7 cellular contexts compared by ENCODE assay signal in genomic region chr7:27031289-27032172, GRCh38.
A peak's percentile ranks its signal among the peaks of the same experiment; 100 is the strongest.
DNase-seq lines count a peak whose midpoint lies in the region; ATAC-seq and TF ChIP-seq lines count a peak whose summit lies in the region.

No MANE protein-coding gene starts in this region.

- DNase-seq in SIG-M5 treated with dmso at 0.1 percent for 504 hours (lab: John Stamatoyannopoulos, UW; ENCODE audit: unreplicated experiment): peak; percentile 91
- no peak for DNase-seq in left ventricle myocardium superior
- no peak for DNase-seq in medulla oblongata (ENCODE audit: extremely low spot score)

- ATAC-seq in GM18505 (IDR thresholded peaks at IDR 0.05; ENCODE audit: unreplicated experiment): peak; percentile 75
- peak; percentile 89 for ATAC-seq in HG02885 (IDR thresholded peaks at IDR 0.05; ENCODE audit: poor library complexity, unreplicated experiment)
- peak; percentile 95 for ATAC-seq in left ventricle myocardium superior
- ATAC-seq in HG03439 (IDR thresholded peaks at IDR 0.05; ENCODE audit: unreplicated experiment): no peak
- no peak for ATAC-seq in HG02763 (IDR thresholded peaks at IDR 0.05; ENCODE audit: unreplicated experiment)

- intact Hi-C loops in left ventricle myocardium superior (cut with micrococcal nuclease): no loop called here

- TF ChIP-seq POLR2A in GM18505 (IDR thresholded peaks at IDR 0.05; ENCODE audit: borderline replicate concordance, extremely low read depth, insufficient read depth, insufficient read length): no peak

Comparison
In these comparisons a context has a peak if more than half of its experiments do, and no peak if none do; other contexts are left out.
1. ATAC-seq: peak in GM18505 (single experiment), HG02885 (single experiment) and left ventricle myocardium superior (single experiment); none in HG03439 (single experiment) and HG02763 (single experiment).